1 cellular context compared by ENCODE assay signal in the genomic region with DNA sequence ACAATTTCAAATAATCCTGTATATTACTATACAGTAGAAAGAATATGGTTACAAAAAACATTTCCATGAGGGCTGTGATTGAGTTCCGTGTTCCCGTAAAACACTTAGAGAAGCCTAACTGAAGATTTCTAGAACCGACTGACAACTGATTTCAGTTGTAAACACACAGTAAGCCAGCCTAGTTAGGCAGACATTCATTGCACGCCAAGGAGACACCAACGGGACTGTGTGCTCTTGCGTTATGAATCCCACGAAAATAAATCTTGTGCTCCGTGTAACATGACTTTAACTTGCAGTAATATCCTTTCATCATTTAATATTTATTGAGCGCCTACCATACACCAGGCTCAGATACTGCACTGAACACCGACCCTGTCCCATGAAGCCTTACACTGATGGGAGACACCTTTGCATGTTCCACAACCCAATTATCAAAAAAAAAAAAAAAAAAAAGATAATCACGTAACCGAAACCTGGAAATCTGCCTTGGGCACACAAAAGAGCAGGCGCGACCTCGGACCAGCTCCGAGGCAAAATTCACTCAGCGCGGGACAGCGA.
A peak's percentile ranks its signal among the peaks of the same experiment; 100 is the strongest.
TF ChIP-seq lines count a peak whose summit lies in the region.

No MANE protein-coding gene starts in this region.

TF ChIP-seq in H1, 55 proteins besides CTCF, POLR2A, EP300 and RAD21:
- no peak for TF ChIP-seq CREB1 (IDR thresholded peaks at IDR 0.05)
- no peak for TF ChIP-seq TBP (IDR thresholded peaks at IDR 0.05; ENCODE audit: low read depth, low read length)
- peak; percentile 85; the same call in 1 of the 2 replicates for TF ChIP-seq KDM5A (IDR thresholded peaks at IDR 0.05; ENCODE audit: low read length)
- TF ChIP-seq CTBP2 (IDR thresholded peaks at IDR 0.05; ENCODE audit: borderline replicate concordance, insufficient read depth, insufficient read length, low read length), result no peak
- TF ChIP-seq ASH2L (IDR thresholded peaks at IDR 0.05; ENCODE audit: low read length), result no peak
- TF ChIP-seq TEAD4 (IDR thresholded peaks at IDR 0.05; ENCODE audit: low read depth, low read length), result no peak
- no peak for TF ChIP-seq CEBPB (IDR thresholded peaks at IDR 0.05; ENCODE audit: low read depth, low read length)
- no peak for TF ChIP-seq POLR2AphosphoS5 (IDR thresholded peaks at IDR 0.05; ENCODE audit: low read depth, low read length)
- TF ChIP-seq BRCA1 (IDR thresholded peaks at IDR 0.05; ENCODE audit: low read depth, low read length), result no peak
- peak; percentile 76 for TF ChIP-seq PHF8 (conservative IDR thresholded peaks at IDR 0.05; ENCODE audit: low read depth, low read length)
- no peak for TF ChIP-seq TAF1 (IDR thresholded peaks at IDR 0.05; ENCODE audit: low read depth, low read length)
- no peak for TF ChIP-seq JUND (IDR thresholded peaks at IDR 0.05; ENCODE audit: low read length)
- no peak for TF ChIP-seq SAP30 (IDR thresholded peaks at IDR 0.05; ENCODE audit: insufficient read depth, insufficient replicate concordance, low read length)
- no peak for TF ChIP-seq GTF2F1 (IDR thresholded peaks at IDR 0.05; ENCODE audit: borderline replicate concordance, low read depth, low read length)
- TF ChIP-seq RNF2 (IDR thresholded peaks at IDR 0.05; ENCODE audit: borderline replicate concordance, low read depth, low read length, missing control alignments, poor library complexity, severe bottlenecking), result no peak
- no peak for TF ChIP-seq SUZ12 (IDR thresholded peaks at IDR 0.05; ENCODE audit: low read length)
- TF ChIP-seq KDM4A (IDR thresholded peaks at IDR 0.05; ENCODE audit: low read depth, low read length, severe bottlenecking), result no peak
- TF ChIP-seq KDM1A (IDR thresholded peaks at IDR 0.05; ENCODE audit: borderline replicate concordance, low read length), result no peak
- TF ChIP-seq RXRA (IDR thresholded peaks at IDR 0.05; ENCODE audit: insufficient read depth, low read depth, low read length), result no peak
- no peak for TF ChIP-seq SP2 (IDR thresholded peaks at IDR 0.05; ENCODE audit: low read length)
- no peak for TF ChIP-seq BACH1 (IDR thresholded peaks at IDR 0.05; ENCODE audit: low read length)
- TF ChIP-seq, protein P1, sequence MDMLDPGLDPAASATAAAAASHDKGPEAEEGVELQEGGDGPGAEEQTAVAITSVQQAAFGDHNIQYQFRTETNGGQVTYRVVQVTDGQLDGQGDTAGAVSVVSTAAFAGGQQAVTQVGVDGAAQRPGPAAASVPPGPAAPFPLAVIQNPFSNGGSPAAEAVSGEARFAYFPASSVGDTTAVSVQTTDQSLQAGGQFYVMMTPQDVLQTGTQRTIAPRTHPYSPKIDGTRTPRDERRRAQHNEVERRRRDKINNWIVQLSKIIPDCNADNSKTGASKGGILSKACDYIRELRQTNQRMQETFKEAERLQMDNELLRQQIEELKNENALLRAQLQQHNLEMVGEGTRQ (IDR thresholded peaks at IDR 0.05; ENCODE audit: low read length), result no peak
- TF ChIP-seq JUN (IDR thresholded peaks at IDR 0.05; ENCODE audit: low read depth, low read length), result no peak
- TF ChIP-seq TCF12 (IDR thresholded peaks at IDR 0.05; ENCODE audit: low read depth, low read length), result 0 out of 2 replicates have a peak, but pooled peaks have one; percentile 68
- no peak for TF ChIP-seq EZH2 (IDR thresholded peaks at IDR 0.05; ENCODE audit: low read depth, low read length, severe bottlenecking)
